In genomic region chr20:63864978-63865640, GRCh38 we compare ENCODE assay signal across 8 cellular contexts. TPM values are rescaled to one million over a fixed set of nuclear protein-coding genes. Genes with fewer than 3 reads are reported as not detected.
A peak's percentile ranks its signal among the peaks of the same experiment; 100 is the strongest.
DNase-seq lines count a peak whose midpoint lies in the region; ATAC-seq and TF ChIP-seq lines count a peak whose summit lies in the region.

Gene TPD52L2 (plus strand): TSS chr20:63865270. CDS start chr20:63865366, 96 bp downstream.

- TF ChIP-seq CTCF in PC-9 (conservative IDR thresholded peaks at IDR 0.05) (no peak), epithelial cell of proximal tubule (conservative IDR thresholded peaks at IDR 0.05; ENCODE audit: low read depth, low read length) (no peak)

- ATAC-seq in GM21576 (IDR thresholded peaks at IDR 0.05; ENCODE audit: unreplicated experiment), result peak; percentile 65

- peak within 1 kb of the TSS; percentile 83 for H2AFZ ChIP-seq in PC-9

- CTCF ChIA-PET in PC-9 (lab: Charles Lee), result interaction anchor here (0.5 to 1.4 kb wide), 5 partner anchors 79 to 326 kb away, joined by 3 to 9 read pairs (median 3); partner anchors contain the start of genes ARFRP1 and ZGPAT

- intact Hi-C loops in PC-9 (cut with micrococcal nuclease; ENCODE audit: unreplicated experiment), result loop anchor here (1.0 to 10.0 kb wide), 9 partner anchors 30 to 327 kb away; partner anchors contain the start of genes ARFRP1 and TCEA2

- peaks cover 18% of the 10 kb centered on the region for H3K36me3 ChIP-seq in PC-9 (ENCODE audit: low read depth)

- peak within 1 kb of the TSS; percentile 88 for H3K27ac ChIP-seq in PC-9

- H3K9me3 ChIP-seq in PC-9 (ENCODE audit: insufficient read depth, low read depth), result no peaks in the 10 kb centered on the region

- no peaks in the 10 kb centered on the region for H3K9me2 ChIP-seq in PC-9 (ENCODE audit: insufficient read depth)

- H3K79me2 ChIP-seq in PC-9 (ENCODE audit: low read depth), result peaks cover 72% of the 10 kb centered on the region

- POLR2A ChIA-PET in PC-9 (lab: Charles Lee; ENCODE audit: unreplicated experiment), result interaction anchor here (0.6 to 1.2 kb wide), 11 partner anchors 29 to 1040 kb away, joined by 3 to 19 read pairs (median 5); partner anchors contain the start of genes ARFRP1, PTK6, RTEL1 and ZGPAT

- no peaks in the 10 kb centered on the region for H3K27me3 ChIP-seq in PC-9 (ENCODE audit: insufficient read depth, low read depth)

- H3K4me3 ChIP-seq in Jurkat, Clone E6-1 (ENCODE audit: low read length), result peak within 1 kb of the TSS; percentile 90
- H3K4me3 ChIP-seq in PC-9 (peak within 1 kb of the TSS; percentile 77), epithelial cell of proximal tubule (ENCODE audit: low read depth, low read length) (peak within 1 kb of the TSS; percentile 99)

- H4K20me1 ChIP-seq in PC-9 (ENCODE audit: insufficient read depth), result peaks cover 37% of the 10 kb centered on the region

- peaks cover 28% of the 10 kb centered on the region for H3K4me1 ChIP-seq in PC-9 (replicated peaks; ENCODE audit: insufficient read depth)

- DNase-seq in DMS114 treated with DMSO at 0.1 percent for 48 hours (lab: John Stamatoyannopoulos, UW; ENCODE audit: unreplicated experiment) (peak; percentile 95), PC-9 (peak; percentile 99), epithelial cell of proximal tubule (ENCODE audit: low read depth) (peak; percentile 87), mucosa of gallbladder (ENCODE audit: low spot score) (peak; percentile 99)
- DNase-seq in Jurkat, Clone E6-1 (ENCODE audit: low read depth, low spot score), result peak; percentile 99
- DNase-seq in activated T-cell treated with anti-CD3 and anti-CD28 coated beads, Interleukin-2, amount 50 U/mL, for 1 hour, result peak; percentile 96
- DNase-seq in stimulated activated CD8-positive, alpha-beta memory T cell treated with anti-CD3 and anti-CD28 coated beads, Interleukin-4, amount 100 ng/mL, for 4 hours (ENCODE audit: low read depth in 2 of 2, low spot score in 1 of 2), result peak; percentile 92 to 96

- no TSS peak for BruUV-seq in PC-9 (replicated peaks; lab: Mats Ljungman, UMichigan)

- H3K4me2 ChIP-seq in PC-9, result peak within 1 kb of the TSS; percentile 91

- peaks cover 55% of the 10 kb centered on the region for H3F3A ChIP-seq in PC-9 (ENCODE audit: insufficient read depth, low read depth)

RNA-seq across cellular contexts. Expression of gene TPD52L2, which starts in this region (rescaled TPM):
- polyA plus RNA-seq in Jurkat, Clone E6-1 (2012; ENCODE audit: insufficient read depth, insufficient read length), result 61.2 TPM
- total RNA-seq in PC-9 (2021) (149 and 158 TPM in 2 replicates), epithelial cell of proximal tubule (112 and 128 TPM in 2 replicates), mucosa of gallbladder (72.3 TPM)

Comparison
In these comparisons a context has a peak if more than half of its experiments do, and no peak if none do; other contexts are left out.
1. Peak in every context shown above with its lines: DNase-seq, ATAC-seq, H3K4me3 ChIP-seq and H3K27ac ChIP-seq.